17 cellular contexts compared by ENCODE assay signal in genomic region chr7:108515636-108516035, GRCh38. TPM values are rescaled to one million over a fixed set of nuclear protein-coding genes. Genes with fewer than 3 reads are reported as not detected.
"Had no signal": no experiment of that assay in that cellular context is flagged by ENCODE, and none has a peak within 500 bp of the region (broad histone marks: within the 10 kb centered on the region; RNA-seq: fewer than 3 reads in every experiment).

No MANE protein-coding gene starts in this region.

- H3K27ac Mint-ChIP-seq: activated CD4-positive, alpha-beta T cell treated with anti-CD3 and anti-CD28 coated beads, Interleukin-2, amount 10 ng/mL, durations not matched to agents 7 days and 5 days; effector memory CD8-positive, alpha-beta T cell; natural killer cell treated with Interleukin-12 subunit alpha and Interleukin-12 subunit beta and Interleukin-15 and Interleukin-18, amount 100 ng/mL, for 72 hours; stimulated activated memory B cell treated with anti-CD40 and anti-IgM and Interleukin-4, amounts not matched to agents 10 μg/mL and 1 μg/mL and 100 μg/mL, for 72 hours had no signal

- H3K4me3 Mint-ChIP-seq: activated CD4-positive, alpha-beta T cell treated with anti-CD3 and anti-CD28 coated beads, Interleukin-2, amount 10 ng/mL, durations not matched to agents 7 days and 5 days; effector memory CD8-positive, alpha-beta T cell; natural killer cell treated with Interleukin-12 subunit alpha and Interleukin-12 subunit beta and Interleukin-15 and Interleukin-18, amount 100 ng/mL, for 72 hours; stimulated activated memory B cell treated with anti-CD40 and anti-IgM and Interleukin-4, amounts not matched to agents 10 μg/mL and 1 μg/mL and 100 μg/mL, for 72 hours had no signal

- H3K4me1 ChIP-seq: foreskin keratinocyte, thyroid gland had no signal

- H3K9me3 Mint-ChIP-seq: effector memory CD8-positive, alpha-beta T cell; natural killer cell treated with Interleukin-12 subunit alpha and Interleukin-12 subunit beta and Interleukin-15 and Interleukin-18, amount 100 ng/mL, for 72 hours; stimulated activated memory B cell treated with anti-CD40 and anti-IgM and Interleukin-4, amounts not matched to agents 10 μg/mL and 1 μg/mL and 100 μg/mL, for 72 hours had no signal

- ATAC-seq: effector memory CD8-positive, alpha-beta T cell; foreskin keratinocyte; natural killer cell treated with Interleukin-12 subunit alpha and Interleukin-12 subunit beta and Interleukin-15 and Interleukin-18, amount 100 ng/mL, for 72 hours; stimulated activated memory B cell treated with anti-CD40 and anti-IgM and Interleukin-4, amounts not matched to agents 10 μg/mL and 1 μg/mL and 100 μg/mL, for 72 hours had no signal

- H3K9me3 ChIP-seq: ascending aorta, thyroid gland had no signal

- H3K27me3 Mint-ChIP-seq: activated CD4-positive, alpha-beta T cell treated with anti-CD3 and anti-CD28 coated beads, Interleukin-2, amount 10 ng/mL, durations not matched to agents 7 days and 5 days; effector memory CD8-positive, alpha-beta T cell; natural killer cell treated with Interleukin-12 subunit alpha and Interleukin-12 subunit beta and Interleukin-15 and Interleukin-18, amount 100 ng/mL, for 72 hours; stimulated activated memory B cell treated with anti-CD40 and anti-IgM and Interleukin-4, amounts not matched to agents 10 μg/mL and 1 μg/mL and 100 μg/mL, for 72 hours had no signal

- H3K4me3 ChIP-seq: ascending aorta, thyroid gland had no signal

- H3K27ac ChIP-seq: ascending aorta, foreskin keratinocyte, thyroid gland had no signal

- DNase-seq: activated CD4-positive, alpha-beta T cell treated with anti-CD3 and anti-CD28 coated beads, Interleukin-2, amount 10 ng/mL, durations not matched to agents 7 days and 5 days; activated CD8-positive, alpha-beta memory T cell treated with anti-CD3 and anti-CD28 coated beads for 24 hours; activated naive CD4-positive, alpha-beta T cell treated with Interleukin-2 at 50 U/mL for 16 hours; dermis blood vessel endothelial cell; effector memory CD8-positive, alpha-beta T cell; foreskin keratinocyte; kidney glomerular epithelial cell; mesendoderm; nucleus accumbens; posterior cingulate gyrus; retina; stimulated activated CD4-positive, alpha-beta T cell treated with anti-CD3 and anti-CD28 coated beads, Interleukin-12 subunit alpha, Interleukin-12 subunit beta, amount 100 ng/mL, for 4 hours; stimulated activated CD4-positive, alpha-beta T cell treated with anti-CD3 and anti-CD28 coated beads, Interleukin-2, amount 100 ng/mL, for 24 hours; thyroid gland had no signal

RNA-seq across cellular contexts. Expression of gene NRCAM, which starts 59.4 kb away (rescaled TPM):
- total RNA-seq: natural killer cell treated with Interleukin-12 subunit alpha and Interleukin-12 subunit beta and Interleukin-15 and Interleukin-18, amount 100 ng/mL, for 72 hours had no signal
